8 cellular contexts compared by ENCODE assay signal in the genomic region with DNA sequence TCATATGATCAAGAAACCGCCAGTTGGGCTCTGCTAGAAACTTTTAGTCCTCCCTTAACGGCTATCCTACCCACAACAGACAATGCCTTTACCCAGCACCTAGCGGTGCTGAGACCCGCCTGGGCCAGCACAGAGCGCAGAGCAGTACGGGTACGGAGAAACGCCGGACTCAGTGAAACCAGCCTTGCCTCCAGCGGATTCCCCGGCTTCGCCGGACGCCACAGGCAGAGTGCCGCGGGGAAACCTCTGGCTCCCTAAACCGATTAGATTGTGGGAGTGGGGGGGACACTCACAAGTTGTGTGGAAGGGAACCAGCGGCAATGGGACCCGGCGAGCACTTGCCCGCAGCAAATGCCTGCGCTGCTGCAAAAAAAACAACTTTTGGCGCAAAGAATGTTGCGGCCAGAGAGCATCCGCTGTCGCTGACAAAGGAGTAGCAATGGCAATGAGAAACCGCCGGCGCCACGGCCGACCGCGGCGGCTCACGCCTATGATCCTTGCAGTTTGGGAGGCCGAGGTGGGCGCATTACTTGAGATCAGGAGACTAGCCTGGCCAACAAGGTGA.
A peak's percentile ranks its signal among the peaks of the same experiment; 100 is the strongest.
DNase-seq lines count a peak whose midpoint lies in the region; ATAC-seq and TF ChIP-seq lines count a peak whose summit lies in the region.

No MANE protein-coding gene starts in this region.

- peak overlapping the region; percentile 64 for H3K4me3 ChIP-seq in AG04449 (ENCODE audit: low read depth, low read length)
- H3K4me3 ChIP-seq in parathyroid adenoma (ENCODE audit: low read depth, low read length) = peak overlapping the region; percentile 35
- H3K4me3 ChIP-seq in aorta (ENCODE audit: low read length in 2 of 2) = peak overlapping the region in 1 of 2 donors; percentile 19

- peak overlapping the region; percentile 50 for H2AFZ ChIP-seq in parathyroid adenoma

- peak overlapping the region; percentile 18 for H3K4me2 ChIP-seq in parathyroid adenoma (ENCODE audit: low read length)

- ATAC-seq in GM19035 (IDR thresholded peaks at IDR 0.05; ENCODE audit: unreplicated experiment) = peak; percentile 33
- ATAC-seq in HG03354 (IDR thresholded peaks at IDR 0.05; ENCODE audit: poor library complexity, severe bottlenecking, unreplicated experiment) = peak; percentile 25
- ATAC-seq in aorta (ENCODE audit: low FRiP score) = peak; percentile 61

- H3K79me2 ChIP-seq in parathyroid adenoma = no peaks in the 10 kb centered on the region

- H3K36me3 ChIP-seq in parathyroid adenoma (ENCODE audit: control insufficient read depth, insufficient read depth, low read length) = no peaks in the 10 kb centered on the region
- H3K36me3 ChIP-seq in aorta (ENCODE audit: control insufficient read depth in 1 of 2, insufficient read depth in 2 of 2, low read length in 1 of 2) = no peaks in the 10 kb centered on the region

- H3K9me3 ChIP-seq in parathyroid adenoma (ENCODE audit: control insufficient read depth, low read length) = no peaks in the 10 kb centered on the region
- peaks cover 14% of the 10 kb centered on the region for H3K9me3 ChIP-seq in aorta (ENCODE audit: control insufficient read depth, low read length)

- intact Hi-C loops in aorta (cut with DNase I) = loop anchor here in 1 of 2 donors (2.0 to 10.0 kb wide), 2 partner anchors 41 to 113 kb away; no protein-coding TSS in a partner anchor

- TF ChIP-seq CTCF in AG04449 (IDR thresholded peaks at IDR 0.05; ENCODE audit: insufficient read depth, low read length, missing control alignments) (no peak), parathyroid adenoma (IDR thresholded peaks at IDR 0.05) (no peak)

- DNase-seq in AG04449 (ENCODE audit: low read depth, low spot score) (no peak), aorta (peak; percentile 58 to 78), NCI-H1694 treated with DMSO at 0.1 percent for 48 hours (lab: John Stamatoyannopoulos, UW) (no peak)
- DNase-seq in activated CD4-positive, alpha-beta T cell treated with anti-CD3 and anti-CD28 coated beads for 4 hours = peak; percentile 41 to 43
- peak; percentile 38 for DNase-seq in effector CD8-positive, alpha-beta T cell (lab: John Stamatoyannopoulos, UW)

- CTCF ChIA-PET in AG04449 (lab: Yijun Ruan, JAX) = interaction anchor here (1.0 to 1.9 kb wide), 3 partner anchors 40 to 89 kb away, joined by 3 to 6 read pairs (median 5); no protein-coding TSS in a partner anchor

- H3K4me1 ChIP-seq in parathyroid adenoma (no peaks in the 10 kb centered on the region), aorta (ENCODE audit: control insufficient read depth in 1 of 2, insufficient read depth in 2 of 2, low read length in 2 of 2) (no peaks in the 10 kb centered on the region)

- H3K27me3 ChIP-seq in parathyroid adenoma (ENCODE audit: control insufficient read depth, insufficient read depth, low read length) (peaks cover 8% of the 10 kb centered on the region), aorta (ENCODE audit: control insufficient read depth in 1 of 2, insufficient read depth in 2 of 2, low read length in 1 of 2) (no peaks in the 10 kb centered on the region)

- H3K9ac ChIP-seq in parathyroid adenoma = no peak overlapping the region

- WGBS in aorta, 2 donors = 2 to 3% methylated on average over 37 of the region's 37 CpGs

- H3K27ac ChIP-seq in parathyroid adenoma (peak overlapping the region; percentile 72), aorta (ENCODE audit: low read depth in 1 of 2, low read length in 2 of 2) (peak overlapping the region in 1 of 2 donors; percentile 6)

- POLR2A ChIA-PET in AG04449 (lab: Yijun Ruan, JAX) = interaction anchor here (1.9 to 2.7 kb wide), 2 partner anchors 41 to 56 kb away, joined by 17 to 19 read pairs; no protein-coding TSS in a partner anchor

Comparison
In these comparisons a context has a peak if more than half of its experiments do, and no peak if none do; other contexts are left out.
1. DNase-seq: peak in activated CD4-positive, alpha-beta T cell treated with anti-CD3 and anti-CD28 coated beads for 4 hours (2 of 2), effector CD8-positive, alpha-beta T cell (single experiment) and aorta (2 of 2); none in AG04449 (single experiment) and NCI-H1694 treated with DMSO at 0.1 percent for 48 hours (single experiment).
2. Peak in every context shown above with its lines, with median percentiles within 50 percentile points of each other: ATAC-seq.